ENCODE assay signal across 8 cellular contexts in the genomic region with DNA sequence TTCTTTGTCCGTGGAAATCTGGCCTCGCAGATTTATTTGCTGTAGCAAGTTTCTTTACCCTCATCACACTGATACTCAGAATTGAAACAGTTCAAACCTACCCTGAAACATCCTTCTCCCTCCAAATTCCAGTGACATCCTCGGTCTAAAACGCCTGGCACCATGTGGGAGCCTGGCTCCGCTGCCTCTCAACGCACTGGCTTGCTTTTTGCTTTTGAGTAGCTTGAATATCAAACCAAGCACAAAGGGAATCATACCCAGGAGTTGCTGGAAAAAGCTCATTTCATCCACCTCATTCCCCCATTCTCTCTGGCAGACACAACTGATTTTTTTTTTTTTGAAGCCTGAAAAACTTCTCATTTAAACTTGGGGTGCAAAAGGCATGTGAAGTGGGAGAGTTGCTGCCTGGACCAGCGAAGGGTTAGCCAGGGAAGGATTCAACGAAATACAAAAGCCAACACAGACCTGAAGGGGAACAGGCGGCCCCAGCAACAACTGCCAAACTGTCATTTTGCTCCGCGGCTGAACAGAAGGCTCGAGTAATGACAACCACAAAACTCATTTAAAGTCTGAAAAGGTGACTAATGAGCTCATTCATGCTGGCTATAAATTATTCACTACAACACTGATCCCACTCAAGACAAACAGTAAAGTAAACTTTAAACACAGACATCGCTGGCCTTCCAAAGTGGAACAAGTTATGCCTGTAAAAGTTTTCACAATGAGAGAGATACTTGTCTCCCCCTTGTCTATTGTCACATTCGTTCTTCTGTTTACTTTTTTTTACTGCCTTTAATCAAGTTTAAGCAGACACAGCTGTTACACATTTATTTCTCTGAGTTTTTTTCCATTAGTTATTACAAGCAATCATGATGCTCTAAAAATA. TPM values are rescaled to one million over a fixed set of nuclear protein-coding genes. Genes with fewer than 3 reads are reported as not detected.
A peak's percentile ranks its signal among the peaks of the same experiment; 100 is the strongest.
DNase-seq lines count a peak whose midpoint lies in the region; ATAC-seq, FAIRE-seq and TF ChIP-seq lines count a peak whose summit lies in the region.

No MANE protein-coding gene starts in this region.

- H3K79me2 ChIP-seq in OCI-LY3 (ENCODE audit: low read length) (0 out of 2 replicates have a peak, but pooled peaks cover 6% of the 10 kb centered on the region), GM12878 (ENCODE audit: control insufficient read depth, insufficient read depth, low read length) (no peaks in the 10 kb centered on the region; the same call in 1 of the 2 replicates)

- H3K27ac ChIP-seq in OCI-LY3 (ENCODE audit: low read length) (peak overlapping the region; percentile 97), GM12878 (ENCODE audit: control insufficient read depth, insufficient read depth) (peak overlapping the region; percentile 97), liver (ENCODE audit: low read depth in 1 of 2, low read length in 2 of 2) (peak overlapping the region; percentile 60 to 69)

- in situ Hi-C loops in GM12878 (cut with MboI), result loop anchor here (5.0 to 25.0 kb wide), 4 partner anchors 188 to 392 kb away; no protein-coding TSS in a partner anchor

- H3K4me2 ChIP-seq in OCI-LY3 (ENCODE audit: low read length) (peak overlapping the region; percentile 99), GM12878 (ENCODE audit: control insufficient read depth, insufficient read depth) (peak overlapping the region; percentile 98)

- SMC1A ChIA-PET in GM12878 (lab: Charles Lee; ENCODE audit: uncharacterized antibody, unreplicated experiment), result interaction anchor here (0.5 to 4.3 kb wide), 24 partner anchors 9 to 487 kb away, joined by 3 to 23 read pairs (median 4); no protein-coding TSS in a partner anchor

- no peaks in the 10 kb centered on the region for H3K27me3 ChIP-seq in OCI-LY3 (ENCODE audit: low read depth, low read length)
- no peaks in the 10 kb centered on the region for H3K27me3 ChIP-seq in GM12878 (replicated peaks in 1 of 2; ENCODE audit: control insufficient read depth in 2 of 2, insufficient read depth in 2 of 2, low read length in 1 of 2)
- no peaks in the 10 kb centered on the region for H3K27me3 ChIP-seq in liver (ENCODE audit: control insufficient read depth in 4 of 4, insufficient read depth in 4 of 4, low read length in 3 of 4)

- TF ChIP-seq CTCF in OCI-LY3 (IDR thresholded peaks at IDR 0.05; ENCODE audit: low read depth, low read length) (no peak), GM12878 (IDR thresholded peaks at IDR 0.05 in 2 of 3, conservative IDR thresholded peaks at IDR 0.05 in 1 of 3; ENCODE audit: control insufficient read depth in 2 of 3, extremely low read depth in 1 of 3, insufficient read depth in 1 of 3, low read depth in 3 of 3, low read length in 3 of 3) (no peak), liver (IDR thresholded peaks at IDR 0.05; ENCODE audit: low read depth, low read length, missing input control) (no peak)

- no peaks in the 10 kb centered on the region for H3K9me3 ChIP-seq in OCI-LY3 (ENCODE audit: insufficient read depth, low read length)
- H3K9me3 ChIP-seq in GM12878 (replicated peaks; ENCODE audit: control insufficient read depth, insufficient read depth, low read length), result no peaks in the 10 kb centered on the region
- H3K9me3 ChIP-seq in liver (ENCODE audit: control insufficient read depth in 4 of 4, low read length in 3 of 4), result no peaks in the 10 kb centered on the region

- ATAC-seq in GM12878 (peak; percentile 37), HG03354 (IDR thresholded peaks at IDR 0.05; ENCODE audit: poor library complexity, severe bottlenecking, unreplicated experiment) (no peak), GM18870 (IDR thresholded peaks at IDR 0.05; ENCODE audit: unreplicated experiment) (no peak)

- CTCF ChIA-PET in GM12878 (lab: Yijun Ruan, JAX), result interaction anchor here (0.6 to 2.9 kb wide), 14 partner anchors 11 to 492 kb away, joined by 3 to 9 read pairs (median 4); no protein-coding TSS in a partner anchor

- no peak for FAIRE-seq in GM12878 (lab: Jason Lieb, UNC)

- TF ChIP-seq POLR2A in GM12878 (IDR thresholded peaks at IDR 0.05; ENCODE audit: low read depth, low read length), result no peak

- peak overlapping the region; percentile 86 for H3K9ac ChIP-seq in OCI-LY3 (ENCODE audit: low read length)
- H3K9ac ChIP-seq in GM12878 (ENCODE audit: control insufficient read depth, insufficient read depth, low read length), result peak overlapping the region; percentile 74
- H3K9ac ChIP-seq in liver (ENCODE audit: low read depth in 1 of 2, low read length in 2 of 2), result peak overlapping the region; percentile 83 to 85

- H3K4me1 ChIP-seq in OCI-LY3 (ENCODE audit: low read length) (peaks cover 45% of the 10 kb centered on the region), GM12878 (ENCODE audit: control insufficient read depth, insufficient read depth, low read length) (peaks cover 53% of the 10 kb centered on the region), liver (ENCODE audit: control insufficient read depth in 4 of 4, insufficient read depth in 4 of 4, low read length in 3 of 4) (peaks cover 8 to 30% (median 21%) of the 10 kb centered on the region in 4 donors)

- H3K36me3 ChIP-seq in OCI-LY3 (replicated peaks; ENCODE audit: low read depth, low read length) (peaks cover 3% of the 10 kb centered on the region), GM12878 (ENCODE audit: control insufficient read depth in 2 of 2, insufficient read depth in 2 of 2, low read length in 1 of 2) (no peaks in the 10 kb centered on the region), liver (ENCODE audit: control insufficient read depth in 4 of 4, insufficient read depth in 3 of 4, low read depth in 1 of 4, low read length in 3 of 4) (no peaks in the 10 kb centered on the region)

- intact Hi-C loops in GM12878 (cut with micrococcal nuclease; ENCODE audit: unreplicated experiment), result loop anchor here (2.0 to 5.0 kb wide), 7 partner anchors 62 to 488 kb away; no protein-coding TSS in a partner anchor

- H3K4me3 ChIP-seq in OCI-LY3 (ENCODE audit: low read length) (peak overlapping the region; percentile 79), GM12878 (peak overlapping the region; percentile 29), liver (ENCODE audit: low read depth in 1 of 3, low read length in 3 of 3) (no peak overlapping the region)

- H4K20me1 ChIP-seq in OCI-LY3 (ENCODE audit: insufficient read depth, low read length) (no peaks in the 10 kb centered on the region), GM12878 (ENCODE audit: control insufficient read depth, insufficient read depth) (no peaks in the 10 kb centered on the region)

- RAD21 ChIA-PET in GM12878 (lab: Charles Lee; ENCODE audit: unreplicated experiment), result interaction anchor here (0.7 to 4.2 kb wide), 21 partner anchors 10 to 274 kb away, joined by 3 to 27 read pairs (median 7); no protein-coding TSS in a partner anchor

- peak; percentile 11 for DNase-seq in NK-92 treated with Interleukin-12 subunit alpha and Interleukin-12 subunit beta, amount 100 ng/mL, for 24 hours (lab: John Stamatoyannopoulos, UW)
- DNase-seq in NK-92 (lab: John Stamatoyannopoulos, UW; ENCODE audit: unreplicated experiment) (no peak), GM12878 (ENCODE audit: low read depth, low spot score) (no peak)
- peak; percentile 43 for DNase-seq in stimulated activated CD8-positive, alpha-beta memory T cell treated with anti-CD3 and anti-CD28 coated beads, Interleukin-4, amount 100 ng/mL, for 24 hours (ENCODE audit: low read depth)

- POLR2A ChIA-PET in GM12878 (lab: Charles Lee), result interaction anchor here (0.6 to 2.1 kb wide), 4 partner anchors 14 to 65 kb away, joined by 4 to 9 read pairs (median 4); no protein-coding TSS in a partner anchor

- peak overlapping the region; percentile 51; the same call in 1 of the 2 replicates for H2AFZ ChIP-seq in OCI-LY3 (ENCODE audit: low read depth, low read length)
- H2AFZ ChIP-seq in GM12878 (ENCODE audit: control insufficient read depth, low read depth, low read length), result peak overlapping the region; percentile 29

- TF ChIP-seq RAD21 in GM12878 (IDR thresholded peaks at IDR 0.05; ENCODE audit: insufficient read depth, low read depth, low read length) (no peak), liver (IDR thresholded peaks at IDR 0.05) (no peak)

- 41% methylated on average over 14 of the region's 14 CpGs for WGBS in GM12878 (ENCODE audit: insufficient coverage, insufficient replicate concordance, low lambda C conversion rate, missing lambda C conversion rate)
- WGBS in liver, result 50% methylated on average over 14 of the region's 14 CpGs

- BruUV-seq in GM12878 (replicated peaks; lab: Mats Ljungman, UMichigan), result no TSS peak

- TF ChIP-seq EP300 in GM12878 (IDR thresholded peaks at IDR 0.05; ENCODE audit: borderline replicate concordance in 1 of 2, control insufficient read depth in 1 of 2, low read depth in 2 of 2, low read length in 2 of 2), result peak; percentile 32 to 36; a peak in 2 of 4 replicates

TF ChIP-seq in GM12878, 131 proteins besides CTCF, POLR2A, EP300 and RAD21 (continues in another document):
- TF ChIP-seq ZZZ3 (IDR thresholded peaks at IDR 0.05; ENCODE audit: control insufficient read depth, insufficient read length, low read depth), result no peak
- TF ChIP-seq MTA2 (IDR thresholded peaks at IDR 0.05; ENCODE audit: low read depth), result peak; percentile 85
- no peak for TF ChIP-seq BMI1 (IDR thresholded peaks at IDR 0.05; ENCODE audit: borderline replicate concordance)
- TF ChIP-seq DPF2 (IDR thresholded peaks at IDR 0.05), result no peak; the same call in 1 of the 2 replicates

RNA-seq across cellular contexts. Expression of a gene that starts 12.4 kb away (rescaled TPM):
- 112 and 136 TPM in 2 replicates for total RNA-seq in GM12878 (2013; cell fraction: nucleolus; rRNA removed)
- total RNA-seq in GM12878 (2014; rRNA removed) (41.7 and 42.0 TPM in 2 replicates), GM12878 (2014; rRNA removed; fragmentation: Illumina TruSeq; extraction: Trizol) (32.5 and 33.8 TPM in 2 replicates), GM12878 (2021) (66.1 and 68.9 TPM in 2 replicates), liver (10 to 100 TPM; 37.7 to 44.8 TPM)
- polyA plus RNA-seq in GM12878 (2011; ENCODE audit: low read depth), result 19.9 TPM
- polyA plus RNA-seq in GM12878 (2011; rRNA removed) (21.5 and 25.6 TPM in 2 replicates), GM12878 (2014; fragmentation: Illumina TruSeq; extraction: Trizol) (43.6 and 46.8 TPM in 2 replicates), GM12878 (2014; fragmentation: Nextera tagmentation; extraction: Ambion mirVana) (1 to 10 TPM; 4.5 to 7.1 TPM), GM12878 (2014; rRNA removed) (34.5 and 38.4 TPM in 2 replicates), GM12878 (2016; fragmentation: Nextera tagmentation; extraction: Ambion mirVana) (10 to 100 TPM; 21.2 to 23.7 TPM), liver (10 to 100 TPM; 17.8 to 32.8 TPM)
- 21.5 and 21.7 TPM in 2 replicates for polyA plus RNA-seq in GM12878 (2011; cell fraction: cytosol; rRNA removed)
- 17.3 and 21.5 TPM in 2 replicates for polyA plus RNA-seq in GM12878 (2011; cell fraction: nucleus; rRNA removed)
- 28.8 and 31.2 TPM in 2 replicates for polyA plus RNA-seq in GM12878 (2012)
- polyA minus RNA-seq in GM12878 (2011; rRNA and poly(A)+ RNA removed), result 42.8 and 49.2 TPM in 2 replicates
- polyA minus RNA-seq in GM12878 (2011; cell fraction: cytosol; rRNA and poly(A)+ RNA removed), result 15.0 and 20.3 TPM in 2 replicates
- polyA minus RNA-seq in GM12878 (2011; cell fraction: nucleus; rRNA and poly(A)+ RNA removed), result 27.3 and 39.6 TPM in 2 replicates

Comparison
In these comparisons a context has a peak if more than half of its experiments do, and no peak if none do; other contexts are left out.
1. DNase-seq: peak in NK-92 treated with Interleukin-12 subunit alpha and Interleukin-12 subunit beta, amount 100 ng/mL, for 24 hours (single experiment) and stimulated activated CD8-positive, alpha-beta memory T cell treated with anti-CD3 and anti-CD28 coated beads, Interleukin-4, amount 100 ng/mL, for 24 hours (single experiment); none in NK-92 (single experiment) and GM12878 (single experiment).
2. H3K4me3 ChIP-seq: peak in OCI-LY3 (single experiment) and GM12878 (single experiment); none in liver (0 of 3).
3. Peak in every context shown above with its lines, with median percentiles within 50 percentile points of each other: H3K27ac ChIP-seq and H3K9ac ChIP-seq.